Comparison of ENCODE assay signal across 1 cellular context in genomic region chr5:126437706-126438105, GRCh38.
TF ChIP-seq lines count a peak whose summit lies in the region.

No MANE protein-coding gene starts in this region.

TF ChIP-seq in GM12878, 131 proteins besides CTCF, POLR2A, EP300 and RAD21:
- TF ChIP-seq FOXM1 (IDR thresholded peaks at IDR 0.05; ENCODE audit: low read depth, low read length) (no peak), SPI1 (IDR thresholded peaks at IDR 0.05; ENCODE audit: borderline replicate concordance, insufficient read depth, low read depth, low read length) (0 out of 2 replicates have a peak, but pooled peaks have one; percentile 35)
